ENCODE assay signal across 8 cellular contexts in the genomic region with DNA sequence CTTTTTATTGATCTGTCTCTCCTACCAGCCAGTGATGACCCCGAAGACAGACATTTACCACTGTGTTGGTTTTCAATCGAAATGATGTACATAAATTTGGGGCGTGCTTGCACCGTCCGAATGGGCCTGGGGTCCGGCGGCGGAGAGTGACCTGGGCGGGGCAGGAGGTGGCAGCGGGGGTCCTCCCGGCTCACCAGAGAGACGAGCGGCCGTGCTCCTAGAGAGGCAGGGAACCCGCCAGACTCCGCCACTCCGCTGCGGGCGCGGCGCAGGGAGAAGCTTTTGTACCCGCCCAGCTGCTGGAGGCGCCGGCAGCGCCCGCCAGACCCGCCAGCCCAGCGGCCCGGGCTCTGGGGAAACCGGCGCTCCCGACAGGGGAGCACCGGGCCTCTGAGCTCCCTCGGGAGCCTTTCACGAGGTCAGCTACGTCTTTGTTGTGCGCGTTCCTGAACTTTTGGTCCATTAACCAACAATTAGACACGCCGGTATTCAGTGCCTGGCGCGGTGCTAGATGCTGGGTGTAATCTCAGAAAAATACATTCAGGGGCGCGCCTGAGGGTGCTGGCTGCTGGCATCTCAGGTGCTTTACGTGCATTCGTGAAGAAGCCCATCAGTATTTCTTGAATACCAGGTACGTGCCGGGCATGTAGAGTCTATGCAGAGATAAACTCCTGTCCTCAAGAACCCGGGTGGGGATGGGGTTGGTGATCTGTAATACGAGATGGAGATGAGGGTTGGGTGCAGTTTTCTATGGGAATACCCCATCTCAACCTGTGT. TPM values are rescaled to one million over a fixed set of nuclear protein-coding genes. Genes with fewer than 3 reads are reported as not detected.
DNase-seq lines count a peak whose midpoint lies in the region; ATAC-seq and TF ChIP-seq lines count a peak whose summit lies in the region.

A gene with protein sequence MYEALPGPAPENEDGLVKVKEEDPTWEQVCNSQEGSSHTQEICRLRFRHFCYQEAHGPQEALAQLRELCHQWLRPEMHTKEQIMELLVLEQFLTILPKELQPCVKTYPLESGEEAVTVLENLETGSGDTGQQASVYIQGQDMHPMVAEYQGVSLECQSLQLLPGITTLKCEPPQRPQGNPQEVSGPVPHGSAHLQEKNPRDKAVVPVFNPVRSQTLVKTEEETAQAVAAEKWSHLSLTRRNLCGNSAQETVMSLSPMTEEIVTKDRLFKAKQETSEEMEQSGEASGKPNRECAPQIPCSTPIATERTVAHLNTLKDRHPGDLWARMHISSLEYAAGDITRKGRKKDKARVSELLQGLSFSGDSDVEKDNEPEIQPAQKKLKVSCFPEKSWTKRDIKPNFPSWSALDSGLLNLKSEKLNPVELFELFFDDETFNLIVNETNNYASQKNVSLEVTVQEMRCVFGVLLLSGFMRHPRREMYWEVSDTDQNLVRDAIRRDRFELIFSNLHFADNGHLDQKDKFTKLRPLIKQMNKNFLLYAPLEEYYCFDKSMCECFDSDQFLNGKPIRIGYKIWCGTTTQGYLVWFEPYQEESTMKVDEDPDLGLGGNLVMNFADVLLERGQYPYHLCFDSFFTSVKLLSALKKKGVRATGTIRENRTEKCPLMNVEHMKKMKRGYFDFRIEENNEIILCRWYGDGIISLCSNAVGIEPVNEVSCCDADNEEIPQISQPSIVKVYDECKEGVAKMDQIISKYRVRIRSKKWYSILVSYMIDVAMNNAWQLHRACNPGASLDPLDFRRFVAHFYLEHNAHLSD (plus strand): TSS at position 285 of the 777 bp plus-strand sequence. CDS start 2,242 bp downstream, outside the sequence.

- ATAC-seq in GM21786 (IDR thresholded peaks at IDR 0.05; ENCODE audit: unreplicated experiment): peak; percentile 84

- H3K36me3 ChIP-seq in neutrophil: peaks cover 14% of the 10 kb centered on the region
- H3K36me3 ChIP-seq in thymus (ENCODE audit: control insufficient read depth, insufficient read depth): peaks cover 5% of the 10 kb centered on the region

- peaks cover 9% of the 10 kb centered on the region for H3K36me3 Mint-ChIP-seq in activated naive CD4-positive, alpha-beta T cell treated with anti-CD3 and anti-CD28 coated beads, Interleukin-2, amount 10 ng/mL, durations not matched to agents 7 days and 5 days

- WGBS in thymus: under 1% methylated on average over 50 of the region's 50 CpGs

- no peak for TF ChIP-seq CTCF in neutrophil (IDR thresholded peaks at IDR 0.05)

- DNase-seq in EL (peak; percentile 75), Kasumi-1 (lab: John Stamatoyannopoulos, UW) (peak; percentile 75 to 80), RPMI7951 (ENCODE audit: low read depth) (peak; percentile 85), globus pallidus (ENCODE audit: low spot score) (peak; percentile 33)
- DNase-seq in activated naive CD4-positive, alpha-beta T cell treated with anti-CD3 and anti-CD28 coated beads, Interleukin-2, amount 10 ng/mL, durations not matched to agents 7 days and 5 days: peak; percentile 58

- peak within 1 kb of the TSS; percentile 76 for H3K4me3 Mint-ChIP-seq in activated naive CD4-positive, alpha-beta T cell treated with anti-CD3 and anti-CD28 coated beads, Interleukin-2, amount 10 ng/mL, durations not matched to agents 7 days and 5 days

- H3K27me3 ChIP-seq in neutrophil: peaks cover 39% of the 10 kb centered on the region
- H3K27me3 ChIP-seq in thymus (ENCODE audit: control insufficient read depth, insufficient read depth): no peaks in the 10 kb centered on the region

- CTCF ChIA-PET in activated naive CD4-positive, alpha-beta T cell treated with anti-CD3 and anti-CD28 coated beads, Interleukin-2, amount 10 ng/mL, durations not matched to agents 7 days and 5 days (lab: Charles Lee): no interaction called here

- peaks cover 24% of the 10 kb centered on the region for H3K27me3 Mint-ChIP-seq in activated naive CD4-positive, alpha-beta T cell treated with anti-CD3 and anti-CD28 coated beads, Interleukin-2, amount 10 ng/mL, durations not matched to agents 7 days and 5 days

- H3K27ac Mint-ChIP-seq in activated naive CD4-positive, alpha-beta T cell treated with anti-CD3 and anti-CD28 coated beads, Interleukin-2, amount 10 ng/mL, durations not matched to agents 7 days and 5 days: no peak within 1 kb of the TSS

- H3K9me3 Mint-ChIP-seq in activated naive CD4-positive, alpha-beta T cell treated with anti-CD3 and anti-CD28 coated beads, Interleukin-2, amount 10 ng/mL, durations not matched to agents 7 days and 5 days: peaks cover 2% of the 10 kb centered on the region

- H3K4me1 ChIP-seq in neutrophil (ENCODE audit: control insufficient read depth in 1 of 2, insufficient read depth in 1 of 2, low read depth in 1 of 2, low read length in 1 of 2) (peaks cover 8 to 15% of the 10 kb centered on the region in 2 experiments), thymus (ENCODE audit: control insufficient read depth, insufficient read depth, low read length) (peaks cover 6% of the 10 kb centered on the region)

- H3K9me3 ChIP-seq in neutrophil (no peaks in the 10 kb centered on the region), thymus (ENCODE audit: control insufficient read depth) (no peaks in the 10 kb centered on the region)

- peaks cover 7% of the 10 kb centered on the region for H3K4me1 Mint-ChIP-seq in activated naive CD4-positive, alpha-beta T cell treated with anti-CD3 and anti-CD28 coated beads, Interleukin-2, amount 10 ng/mL, durations not matched to agents 7 days and 5 days

- H3K4me3 ChIP-seq in neutrophil (ENCODE audit: low read depth in 1 of 2, low read length in 1 of 2): peak within 1 kb of the TSS; percentile 32 to 50
- H3K4me3 ChIP-seq in thymus (ENCODE audit: low read length): peak within 1 kb of the TSS; percentile 85

- H3K27ac ChIP-seq in neutrophil: no peak within 1 kb of the TSS
- no peak within 1 kb of the TSS for H3K27ac ChIP-seq in thymus (ENCODE audit: low read depth)

RNA-seq across cellular contexts. Expression of the gene that starts here (rescaled TPM):
- 14.4 and 15.7 TPM in 2 replicates for total RNA-seq in RPMI7951 (2014; rRNA removed; shearing (Covaris generic))
- polyA plus RNA-seq in thymus: 4.5 TPM

Comparison
In these comparisons a context has a peak if more than half of its experiments do, and no peak if none do; other contexts are left out.
1. DNase-seq: peak in every context shown above with its lines; median percentile 85 in RPMI7951; 78 in Kasumi-1; 75 in EL; 58 in activated naive CD4-positive, alpha-beta T cell treated with anti-CD3 and anti-CD28 coated beads, Interleukin-2, amount 10 ng/mL, durations not matched to agents 7 days and 5 days; 33 in globus pallidus.